Comparison of ENCODE assay signal across 16 cellular contexts in the genomic region with DNA sequence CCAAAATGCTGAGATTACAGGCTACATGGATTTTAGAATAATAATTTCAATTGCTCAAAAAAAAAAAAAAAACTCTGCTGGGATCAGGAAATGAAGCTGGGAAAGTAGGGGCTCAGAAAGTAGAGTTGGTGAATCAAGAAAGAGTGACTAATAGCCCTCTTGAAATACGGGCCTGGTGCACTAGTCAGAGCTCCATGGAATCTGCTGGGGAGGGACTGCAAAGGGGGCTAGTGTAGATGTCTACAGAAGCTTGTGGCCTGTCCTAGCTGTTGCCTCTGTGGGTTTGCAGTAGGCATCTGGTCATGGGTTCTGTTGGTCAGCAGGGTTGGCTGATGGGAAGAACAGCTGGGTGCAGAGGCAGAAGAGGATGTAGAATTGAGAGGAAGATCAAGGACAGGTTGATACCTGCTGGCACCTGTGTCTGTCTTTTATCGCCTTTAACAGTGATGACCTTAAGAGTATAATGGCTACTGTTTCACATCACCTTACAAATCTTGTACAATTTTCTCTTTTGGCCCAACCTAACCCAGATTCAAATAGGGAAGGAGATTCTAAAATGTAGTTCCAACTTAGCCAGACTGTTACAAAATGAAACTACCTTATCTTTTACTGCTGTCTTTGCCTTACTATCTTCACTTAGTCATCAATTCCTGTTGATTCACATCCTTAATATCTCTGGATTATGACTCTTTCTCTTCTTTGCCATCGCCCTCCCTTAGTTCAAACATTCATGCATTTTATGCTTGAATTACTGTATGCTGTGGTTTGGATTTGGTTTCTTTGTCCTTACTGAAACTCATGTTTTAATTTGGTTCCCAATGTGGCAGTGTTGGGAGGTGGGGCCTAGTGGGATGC.
DNase-seq lines count a peak whose midpoint lies in the region; ATAC-seq, FAIRE-seq and TF ChIP-seq lines count a peak whose summit lies in the region.
"Had no signal": no experiment of that assay in that cellular context is flagged by ENCODE, and none has a peak within 500 bp of the region (broad histone marks: within the 10 kb centered on the region; RNA-seq: fewer than 3 reads in every experiment).

No MANE protein-coding gene starts in this region.

- in situ Hi-C loops in IMR-90 (cut with MboI; ENCODE audit: low sequenced_read_pairs) (no loop called here), astrocyte of the spinal cord (cut with HindIII; ENCODE audit: low sequenced_read_pairs) (no loop called here), HAP-1 (cut with MboI; ENCODE audit: low sequenced_read_pairs) (no loop called here)

- H3K14ac ChIP-seq in IMR-90 (replicated peaks; ENCODE audit: low read depth, low read length) = peak overlapping the region; percentile 84

- DNase-seq in AG08396 (ENCODE audit: low spot score) = peak; percentile 14
- DNase-seq in IMR-90 = peak; percentile 85
- peak; percentile 64 for DNase-seq in astrocyte of the spinal cord (ENCODE audit: low read depth, low spot score)
- DNase-seq in keratinocyte (ENCODE audit: low read depth, low spot score) = no peak
- DNase-seq in HAP-1 (ENCODE audit: low spot score in 2 of 2) = no peak
- DNase-seq: activated CD8-positive, alpha-beta memory T cell treated with anti-CD3 and anti-CD28 coated beads for 24 hours; aorta; kidney; NCI-H2029 treated with DMSO at 0.1 percent for 48 hours; NCI-H82; ovary; SHP77 treated with DMSO at 0.1 percent for 48 hours; stimulated activated CD4-positive, alpha-beta T cell treated with anti-CD3 and anti-CD28 coated beads, Interleukin-12 subunit alpha, Interleukin-12 subunit beta, amount 100 ng/mL, for 4 hours had no signal

- POLR2A ChIA-PET in IMR-90 (lab: Charles Lee; ENCODE audit: unreplicated experiment) = interaction anchor here (0.7 kb wide), 1 partner anchor 109 kb away, joined by 5 read pairs; no protein-coding TSS in a partner anchor

- H3K79me2 ChIP-seq in keratinocyte (ENCODE audit: control insufficient read depth, insufficient read depth, low read length) = no peaks in the 10 kb centered on the region

- H2BK5ac ChIP-seq in IMR-90 (ENCODE audit: low read depth, low read length, poor library complexity, severe bottlenecking) = peak overlapping the region; percentile 91

- peak overlapping the region; percentile 52; the same call in 1 of the 2 replicates for H4K5ac ChIP-seq in IMR-90 (ENCODE audit: low read depth, low read length)

- peak overlapping the region; percentile 86 for H2BK120ac ChIP-seq in IMR-90 (ENCODE audit: low read depth, low read length)

- H3K9me1 ChIP-seq in IMR-90 (ENCODE audit: insufficient read depth, low read length) = peaks cover 3% of the 10 kb centered on the region
- H3K9me1 ChIP-seq in keratinocyte (ENCODE audit: control insufficient read depth, extremely low read depth, insufficient read depth, low read length) = no peaks in the 10 kb centered on the region

- peak overlapping the region; percentile 81; the same call in 2 of the 3 replicates for H2BK15ac ChIP-seq in IMR-90 (ENCODE audit: low read depth, low read length)

- H3K4me3 ChIP-seq in IMR-90 (ENCODE audit: insufficient read depth, low read depth, low read length) = no peak overlapping the region
- no peak overlapping the region for H3K4me3 ChIP-seq in astrocyte of the spinal cord (ENCODE audit: low read depth, low read length)
- peak overlapping the region in 2 of 3 experiments; percentile 36 to 45 for H3K4me3 ChIP-seq in keratinocyte (ENCODE audit: control insufficient read depth in 2 of 3, extremely low read depth in 1 of 3, insufficient read depth in 2 of 3, low read depth in 1 of 3, low read length in 3 of 3)
- no peak overlapping the region for H3K4me3 ChIP-seq in HAP-1
- H3K4me3 ChIP-seq: ovary had no signal

- TF ChIP-seq CTCF in IMR-90 (conservative IDR thresholded peaks at IDR 0.05; ENCODE audit: low read depth, low read length) (no peak), astrocyte of the spinal cord (IDR thresholded peaks at IDR 0.05; ENCODE audit: low read depth, low read length) (no peak), keratinocyte (optimal IDR thresholded peaks at IDR 0.05 in 1 of 3, IDR thresholded peaks at IDR 0.05 in 1 of 3, conservative IDR thresholded peaks at IDR 0.05 in 1 of 3; ENCODE audit: extremely low read depth in 1 of 3, insufficient read depth in 2 of 3, low read length in 3 of 3) (no peak)

- no peaks in the 10 kb centered on the region for H4K20me1 ChIP-seq in IMR-90 (ENCODE audit: insufficient read depth, low read length)
- no peaks in the 10 kb centered on the region for H4K20me1 ChIP-seq in keratinocyte (ENCODE audit: control insufficient read depth, extremely low read depth, insufficient read depth, low read length)

- peak overlapping the region; percentile 76; the same call in 1 of the 2 replicates for H3K23ac ChIP-seq in IMR-90 (ENCODE audit: low read depth, low read length)

- no peaks in the 10 kb centered on the region for H3K27me3 ChIP-seq in IMR-90 (ENCODE audit: control insufficient read depth, insufficient read depth, low read length)
- H3K27me3 ChIP-seq in keratinocyte (ENCODE audit: control insufficient read depth, extremely low read depth, insufficient read depth, low read length) = no peaks in the 10 kb centered on the region
- no peaks in the 10 kb centered on the region; the same call in 1 of the 2 replicates for H3K27me3 ChIP-seq in HAP-1 (ENCODE audit: low read depth)
- H3K27me3 ChIP-seq: ovary had no signal

- 0% methylated on average over 1 of the region's 3 CpGs; no CpG with 5 or more reads in 1 of the 2 experiments for WGBS in IMR-90 (ENCODE audit: extremely low coverage in 2 of 2, insufficient read length in 1 of 2), 2 experiments

- peak; percentile 72 for ATAC-seq in IMR-90 (ENCODE audit: low read depth)
- no peak for ATAC-seq in GM21529 (IDR thresholded peaks at IDR 0.05; ENCODE audit: unreplicated experiment)
- no peak for ATAC-seq in GM21737 (IDR thresholded peaks at IDR 0.05; ENCODE audit: unreplicated experiment)
- no peak for ATAC-seq in HG02678 (IDR thresholded peaks at IDR 0.05; ENCODE audit: unreplicated experiment)

- peak overlapping the region; percentile 61 for H2AK5ac ChIP-seq in IMR-90 (ENCODE audit: low read depth, low read length)

- no peak for TF ChIP-seq POLR2A in IMR-90 (IDR thresholded peaks at IDR 0.05; ENCODE audit: low read depth, low read length)

- BruUV-seq in IMR-90 (replicated peaks; lab: Mats Ljungman, UMichigan) = no TSS peak

- H3K56ac ChIP-seq in IMR-90 (ENCODE audit: extremely low read depth, insufficient read depth, low read length) = no peak overlapping the region; the same call in 1 of the 2 replicates

- H3K4ac ChIP-seq in IMR-90 (ENCODE audit: low read depth, low read length) = peak overlapping the region; percentile 90

- peak overlapping the region; percentile 63 for H3K27ac ChIP-seq in IMR-90 (ENCODE audit: insufficient read depth, low read length)
- H3K27ac ChIP-seq in keratinocyte (ENCODE audit: control insufficient read depth, insufficient read depth, low read length) = peak overlapping the region; percentile 58
- H3K27ac ChIP-seq: ovary had no signal

- H3K9ac ChIP-seq in IMR-90 (ENCODE audit: low read depth, low read length) = no peak overlapping the region
- H3K9ac ChIP-seq in keratinocyte (ENCODE audit: control insufficient read depth, extremely low read depth, insufficient read depth, low read length) = no peak overlapping the region

- H2BK20ac ChIP-seq in IMR-90 (ENCODE audit: low read depth, low read length) = peak overlapping the region; percentile 96; the same call in 1 of the 2 replicates

- H3K9me3 ChIP-seq in IMR-90 (ENCODE audit: control insufficient read depth, insufficient read depth, low read length) (no peaks in the 10 kb centered on the region), keratinocyte (ENCODE audit: control insufficient read depth, low read depth, low read length) (no peaks in the 10 kb centered on the region), HAP-1 (no peaks in the 10 kb centered on the region)
- H3K9me3 ChIP-seq: ovary had no signal

- peak overlapping the region; percentile 59 for H2AK9ac ChIP-seq in IMR-90 (replicated peaks; ENCODE audit: low read depth, low read length, poor library complexity)

- intact Hi-C loops in IMR-90 (cut with micrococcal nuclease) = no loop called here

- no peaks in the 10 kb centered on the region for H3K79me1 ChIP-seq in IMR-90 (ENCODE audit: low read depth in 1 of 2, low read length in 2 of 2)

- peak overlapping the region; percentile 75 for H4K91ac ChIP-seq in IMR-90 (ENCODE audit: insufficient read depth, low read depth, low read length)

- H3K36me3 ChIP-seq in IMR-90 (ENCODE audit: control insufficient read depth, insufficient read depth, low read length) (no peaks in the 10 kb centered on the region), keratinocyte (ENCODE audit: control insufficient read depth in 2 of 2, extremely low read depth in 1 of 2, insufficient read depth in 2 of 2, low read length in 2 of 2) (no peaks in the 10 kb centered on the region), HAP-1 (replicated peaks) (no peaks in the 10 kb centered on the region)
- H3K36me3 ChIP-seq: ovary had no signal

- H3K4me2 ChIP-seq in IMR-90 (ENCODE audit: low read depth, low read length) = peak overlapping the region; percentile 62; the same call in 1 of the 2 replicates
- peak overlapping the region; percentile 80 for H3K4me2 ChIP-seq in keratinocyte (ENCODE audit: control insufficient read depth, extremely low read depth, insufficient read depth, low read depth, low read length)

- H3K18ac ChIP-seq in IMR-90 (ENCODE audit: low read depth, low read length) = peak overlapping the region; percentile 67; the same call in 1 of the 2 replicates

- TF ChIP-seq RAD21 in IMR-90 (IDR thresholded peaks at IDR 0.05; ENCODE audit: low read length) = no peak

- dilution Hi-C loops in IMR-90 (cut with HindIII; ENCODE audit: low sequenced_read_pairs, unreplicated experiment) (no loop called here), keratinocyte (cut with MboI; ENCODE audit: extremely low pct_ligation_motif_present, low sequenced_read_pairs) (no loop called here)

- peak overlapping the region; percentile 81 for H2AFZ ChIP-seq in IMR-90 (replicated peaks; ENCODE audit: low read length, poor library complexity)
- H2AFZ ChIP-seq in keratinocyte (ENCODE audit: control insufficient read depth, low read length) = peak overlapping the region; percentile 78

- H4K8ac ChIP-seq in IMR-90 (ENCODE audit: low read depth in 2 of 2, low read length in 2 of 2) = peak overlapping the region; percentile 74 to 75

- H3K4me1 ChIP-seq in IMR-90 (ENCODE audit: control insufficient read depth, insufficient read depth, low read length) (peaks cover 7% of the 10 kb centered on the region), keratinocyte (ENCODE audit: control insufficient read depth, extremely low read depth, insufficient read depth, low read length) (peaks cover 27% of the 10 kb centered on the region), HAP-1 (no peaks in the 10 kb centered on the region)

- CTCF ChIA-PET in IMR-90 (lab: Yijun Ruan, JAX) = interaction anchor here (0.7 to 1.3 kb wide), 2 partner anchors 20 to 162 kb away, joined by 3 read pairs; no protein-coding TSS in a partner anchor

- FAIRE-seq in keratinocyte (lab: Jason Lieb, UNC) = peak; percentile 89
- FAIRE-seq: kidney had no signal

Comparison
In these comparisons a context has a peak if more than half of its experiments do, and no peak if none do; other contexts are left out.
1. DNase-seq: peak in AG08396 (single experiment), IMR-90 (single experiment) and astrocyte of the spinal cord (single experiment); none in keratinocyte (single experiment) and HAP-1 (0 of 2).
2. H3K4me3 ChIP-seq: peak in keratinocyte (2 of 3); none in IMR-90 (single experiment), astrocyte of the spinal cord (single experiment) and HAP-1 (single experiment).